ENCODE assay signal across 8 cellular contexts in genomic region chr9:9352877-9353481, GRCh38.
DNase-seq lines count a peak whose midpoint lies in the region; ATAC-seq and TF ChIP-seq lines count a peak whose summit lies in the region.

No MANE protein-coding gene starts in this region.

- H3K27me3 ChIP-seq in BE2C, result no peaks in the 10 kb centered on the region
- no peaks in the 10 kb centered on the region for H3K27me3 ChIP-seq in naive thymus-derived CD4-positive, alpha-beta T cell (ENCODE audit: control insufficient read depth in 2 of 2, insufficient read depth in 2 of 2, low read length in 2 of 2)

- TF ChIP-seq CTCF in BE2C (IDR thresholded peaks at IDR 0.05; ENCODE audit: low read depth, low read length) (peak; percentile 51), VCaP (conservative IDR thresholded peaks at IDR 0.05) (peak; percentile 89)

- intact Hi-C loops in naive thymus-derived CD4-positive, alpha-beta T cell (cut with micrococcal nuclease), result no loop called here
- intact Hi-C loops in left cardiac atrium (cut with DNase I), result no loop called here

- no peaks in the 10 kb centered on the region for H3K9me3 ChIP-seq in BE2C
- no peaks in the 10 kb centered on the region for H3K9me3 ChIP-seq in naive thymus-derived CD4-positive, alpha-beta T cell (ENCODE audit: control insufficient read depth in 2 of 3, low read length in 3 of 3)

- H3K27ac Mint-ChIP-seq in naive thymus-derived CD4-positive, alpha-beta T cell, result no peak overlapping the region

- H3K27me3 Mint-ChIP-seq in naive thymus-derived CD4-positive, alpha-beta T cell, result no peaks in the 10 kb centered on the region

- no peaks in the 10 kb centered on the region for H3K4me1 Mint-ChIP-seq in naive thymus-derived CD4-positive, alpha-beta T cell

- POLR2A ChIA-PET in naive thymus-derived CD4-positive, alpha-beta T cell (lab: Charles Lee), result interaction anchor here (0.6 kb wide), 1 partner anchor 356 kb away, joined by 3 read pairs; no protein-coding TSS in a partner anchor

- no peaks in the 10 kb centered on the region for H3K4me1 ChIP-seq in BE2C
- no peaks in the 10 kb centered on the region for H3K4me1 ChIP-seq in naive thymus-derived CD4-positive, alpha-beta T cell (ENCODE audit: control insufficient read depth in 2 of 2, insufficient read depth in 2 of 2, low read length in 2 of 2)

- H3K9me3 Mint-ChIP-seq in naive thymus-derived CD4-positive, alpha-beta T cell, result no peaks in the 10 kb centered on the region

- no peak overlapping the region for H3K27ac ChIP-seq in VCaP
- no peak overlapping the region for H3K27ac ChIP-seq in naive thymus-derived CD4-positive, alpha-beta T cell (ENCODE audit: low read depth, low read length)

- ATAC-seq in GM21723 (IDR thresholded peaks at IDR 0.05; ENCODE audit: unreplicated experiment), result peak; percentile 52
- ATAC-seq in HG02840 (IDR thresholded peaks at IDR 0.05; ENCODE audit: low FRiP score, unreplicated experiment), result no peak
- no peak for ATAC-seq in GM19035 (IDR thresholded peaks at IDR 0.05; ENCODE audit: unreplicated experiment)
- ATAC-seq in naive thymus-derived CD4-positive, alpha-beta T cell, result no peak
- ATAC-seq in left cardiac atrium, result no peak

- no peak overlapping the region for H3K4me3 Mint-ChIP-seq in naive thymus-derived CD4-positive, alpha-beta T cell

- H3K4me3 ChIP-seq in BE2C (ENCODE audit: low read depth, low read length), result no peak overlapping the region
- H3K4me3 ChIP-seq in naive thymus-derived CD4-positive, alpha-beta T cell (ENCODE audit: low read length), result no peak overlapping the region

- DNase-seq in BE2C (peak; percentile 6), kidney tubule cell (ENCODE audit: low spot score) (peak; percentile 4), left cardiac atrium (no peak)
- DNase-seq in naive thymus-derived CD4-positive, alpha-beta T cell, result no peak

- CTCF ChIA-PET in naive thymus-derived CD4-positive, alpha-beta T cell (lab: Charles Lee), result no interaction called here

- no peaks in the 10 kb centered on the region for H3K36me3 ChIP-seq in BE2C
- H3K36me3 ChIP-seq in naive thymus-derived CD4-positive, alpha-beta T cell (ENCODE audit: control insufficient read depth in 2 of 3, insufficient read depth in 3 of 3, low read length in 3 of 3), result no peaks in the 10 kb centered on the region

- H3K36me3 Mint-ChIP-seq in naive thymus-derived CD4-positive, alpha-beta T cell, result no peaks in the 10 kb centered on the region

Comparison
In these comparisons a context has a peak if more than half of its experiments do, and no peak if none do; other contexts are left out.
1. DNase-seq: peak in BE2C (single experiment) and kidney tubule cell (single experiment); none in naive thymus-derived CD4-positive, alpha-beta T cell (0 of 9) and left cardiac atrium (single experiment).